In the genomic region with DNA sequence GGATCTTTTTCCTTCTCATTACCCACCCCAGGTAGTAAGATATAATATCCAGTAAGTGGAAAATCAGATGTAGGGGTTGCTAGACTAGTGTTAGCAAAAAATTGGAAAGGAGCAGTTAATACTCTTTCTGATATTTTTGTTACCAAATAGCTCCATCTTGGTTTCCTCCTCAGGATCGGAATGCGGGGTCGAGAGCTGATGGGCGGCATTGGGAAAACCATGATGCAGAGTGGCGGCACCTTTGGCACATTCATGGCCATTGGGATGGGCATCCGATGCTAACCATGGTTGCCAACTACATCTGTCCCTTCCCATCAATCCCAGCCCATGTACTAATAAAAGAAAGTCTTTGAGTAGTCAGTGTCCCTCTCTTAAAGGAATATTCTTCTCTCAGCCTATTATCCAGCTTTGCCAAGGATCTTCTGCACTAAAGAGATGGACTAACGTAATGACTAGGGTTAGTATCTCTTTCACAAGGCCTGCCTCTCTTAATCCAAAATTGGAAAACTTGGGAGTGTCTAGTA, we compare ENCODE assay signal across 9 cellular contexts. TPM values are rescaled to one million over a fixed set of nuclear protein-coding genes. Genes with fewer than 3 reads are reported as not detected.
DNase-seq lines count a peak whose midpoint lies in the region; ATAC-seq, FAIRE-seq and TF ChIP-seq lines count a peak whose summit lies in the region.
"Had no signal": no experiment of that assay in that cellular context is flagged by ENCODE, and none has a peak within 500 bp of the region (broad histone marks: within the 10 kb centered on the region; RNA-seq: fewer than 3 reads in every experiment).

No MANE protein-coding gene starts in this region.

- in situ Hi-C loops in HepG2 (cut with HindIII; ENCODE audit: extremely low pct_ligation_motif_present, low pct_unique_long_range_greater_than_20kb), result no loop called here

- 97% methylated on average over 7 of the region's 7 CpGs for whole genome bisulfite sequencing in HepG2 (ENCODE audit: low lambda C conversion rate)
- 86% methylated on average over 7 of the region's 7 CpGs for WGBS in right lobe of liver (ENCODE audit: insufficient coverage, low coverage, low lambda C conversion rate, missing lambda C conversion rate)
- 96% methylated on average over 7 of the region's 7 CpGs for WGBS in hepatocyte (ENCODE audit: low lambda C conversion rate, missing lambda C conversion rate)

- BruUV-seq in HepG2 (replicated peaks; lab: Mats Ljungman, UMichigan), result no TSS peak

- CTCF ChIA-PET in HepG2 (lab: Yijun Ruan, JAX; ENCODE audit: low intra/inter-chr PET ratio, low total read pairs), result no interaction called here
- CTCF ChIA-PET in activated CD8-positive, alpha-beta T cell treated with anti-CD3 and anti-CD28 coated beads for 36 hours (lab: Charles Lee), result interaction anchor here (0.7 to 1.6 kb wide), 4 partner anchors 20 to 253 kb away, joined by 3 to 7 read pairs (median 4); partner anchors contain the start of gene SCAND1

- peaks cover 33% of the 10 kb centered on the region for H3K4me1 Mint-ChIP-seq in activated CD8-positive, alpha-beta T cell treated with anti-CD3 and anti-CD28 coated beads for 36 hours (ENCODE audit: low read depth)

- H3K9ac ChIP-seq in HepG2 (ENCODE audit: insufficient read depth, low read depth, low read length), result peak overlapping the region; percentile 97; the same call in 1 of the 2 replicates

- TF ChIP-seq RAD21 in HepG2 (CRISPR knock-in tag; IDR thresholded peaks at IDR 0.05), result 0 out of 2 replicates have a peak, but pooled peaks have one; percentile 32

- H3K4me1 ChIP-seq in HepG2 (ENCODE audit: insufficient read depth, low read length) (peaks cover 36% of the 10 kb centered on the region), right lobe of liver (peaks cover 0 to 13% (median 1%) of the 10 kb centered on the region in 4 donors), hepatocyte (ENCODE audit: insufficient read depth) (peaks cover 16% of the 10 kb centered on the region)

- peak overlapping the region; percentile 1 for H3K27ac ChIP-seq in HepG2 (ENCODE audit: extremely low read length, insufficient read depth, low read length)
- no peak overlapping the region for H3K27ac ChIP-seq in right lobe of liver
- peak overlapping the region; percentile 97 for H3K27ac ChIP-seq in hepatocyte

- TF ChIP-seq EP300 in HepG2 (IDR thresholded peaks at IDR 0.05; ENCODE audit: low read depth in 2 of 2, low read length in 2 of 2) (no peak), HepG2 (CRISPR knock-in tag; IDR thresholded peaks at IDR 0.05; ENCODE audit: borderline replicate concordance) (peak; percentile 18; the same call in 1 of the 2 replicates)

- DNase-seq in HepG2 (ENCODE audit: low spot score) (no peak), right lobe of liver (no peak), hepatocyte (ENCODE audit: low spot score) (no peak), ureter (ENCODE audit: low spot score) (peak; percentile 37), amygdala (lab: John Stamatoyannopoulos, UW) (no peak)
- no peak for DNase-seq in activated CD8-positive, alpha-beta T cell treated with anti-CD3 and anti-CD28 coated beads for 36 hours
- DNase-seq: GF-D8 had no signal

- peaks cover 38% of the 10 kb centered on the region for H3K79me2 ChIP-seq in HepG2 (ENCODE audit: insufficient read depth, low read length)
- H3K79me2 ChIP-seq in hepatocyte, result peaks cover 56% of the 10 kb centered on the region

- H3K9me3 Mint-ChIP-seq in activated CD8-positive, alpha-beta T cell treated with anti-CD3 and anti-CD28 coated beads for 36 hours, result no peaks in the 10 kb centered on the region

- ATAC-seq in HepG2 (no peak), right lobe of liver (no peak), GM21528 (IDR thresholded peaks at IDR 0.05; ENCODE audit: low FRiP score, unreplicated experiment) (no peak), HG03280 (IDR thresholded peaks at IDR 0.05; ENCODE audit: unreplicated experiment) (no peak)
- no peak for ATAC-seq in activated CD8-positive, alpha-beta T cell treated with anti-CD3 and anti-CD28 coated beads for 36 hours

- peak overlapping the region; percentile 82 for H3K4me2 ChIP-seq in HepG2 (ENCODE audit: low read depth, low read length)
- peak overlapping the region; percentile 86 for H3K4me2 ChIP-seq in hepatocyte

- peak overlapping the region; percentile 83 for H3K4me3 Mint-ChIP-seq in activated CD8-positive, alpha-beta T cell treated with anti-CD3 and anti-CD28 coated beads for 36 hours

- H2AFZ ChIP-seq in HepG2 (ENCODE audit: low read length), result no peak overlapping the region
- no peak overlapping the region for H2AFZ ChIP-seq in hepatocyte

- H3K9me3 ChIP-seq in HepG2 (ENCODE audit: low read length) (no peaks in the 10 kb centered on the region), right lobe of liver (no peaks in the 10 kb centered on the region), hepatocyte (ENCODE audit: low read depth) (no peaks in the 10 kb centered on the region)

- H3K36me3 ChIP-seq in HepG2 (replicated peaks in 1 of 2; ENCODE audit: control insufficient read depth in 1 of 2, insufficient read depth in 2 of 2, low read length in 2 of 2), result peaks cover 13 to 42% of the 10 kb centered on the region in 2 experiments
- peaks cover 17 to 48% (median 29%) of the 10 kb centered on the region in 4 donors for H3K36me3 ChIP-seq in right lobe of liver
- H3K36me3 ChIP-seq in hepatocyte (replicated peaks; ENCODE audit: insufficient read depth, low read depth), result peaks cover 3% of the 10 kb centered on the region

- POLR2A ChIA-PET in HepG2 (lab: Yijun Ruan, JAX), result interaction anchor here (0.5 to 23.6 kb wide), 10 partner anchors 12 to 246 kb away, joined by 3 to 319 read pairs (median 9); partner anchors contain the start of genes CEP250, CPNE1, RBM12 and RBM39
- POLR2A ChIA-PET in activated CD8-positive, alpha-beta T cell treated with anti-CD3 and anti-CD28 coated beads for 36 hours (lab: Charles Lee), result interaction anchor here (0.6 to 35.7 kb wide), 8 partner anchors 21 to 246 kb away, joined by 3 to 1214 read pairs (median 4); partner anchors contain the start of genes CPNE1, PHF20, RBM12 and RBM39

- intact Hi-C loops in HepG2 (cut with micrococcal nuclease; ENCODE audit: unreplicated experiment) (no loop called here), right lobe of liver (cut with DNase I) (loop anchor here in 1 of 2 donors (10.0 kb wide), 1 partner anchor 184 kb away; no protein-coding TSS in a partner anchor)
- intact Hi-C loops in activated CD8-positive, alpha-beta T cell treated with anti-CD3 and anti-CD28 coated beads for 36 hours (cut with micrococcal nuclease), result no loop called here

- no peak for TF ChIP-seq CTCF in HepG2 (CRISPR knock-in tag; IDR thresholded peaks at IDR 0.05)
- no peak for TF ChIP-seq CTCF in right lobe of liver (IDR thresholded peaks at IDR 0.05)
- no peak for TF ChIP-seq CTCF in activated CD8-positive, alpha-beta T cell treated with anti-CD3 and anti-CD28 coated beads for 36 hours (IDR thresholded peaks at IDR 0.05)
- TF ChIP-seq CTCF in hepatocyte (IDR thresholded peaks at IDR 0.05; ENCODE audit: poor library complexity), result no peak

- H3K27me3 ChIP-seq in HepG2 (ENCODE audit: control insufficient read depth in 1 of 2, insufficient read depth in 2 of 2, low read length in 2 of 2), result no peaks in the 10 kb centered on the region; a peak in 1 of 5 replicates
- H3K27me3 ChIP-seq in right lobe of liver, result no peaks in the 10 kb centered on the region
- H3K27me3 ChIP-seq in hepatocyte, result no peaks in the 10 kb centered on the region

- H3K27ac Mint-ChIP-seq in activated CD8-positive, alpha-beta T cell treated with anti-CD3 and anti-CD28 coated beads for 36 hours, result peak overlapping the region; percentile 97

- TF ChIP-seq POLR2A in HepG2 (IDR thresholded peaks at IDR 0.05; ENCODE audit: insufficient read depth in 1 of 2, low read depth in 2 of 2, low read length in 2 of 2) (peak in 1 of 2 experiments; percentile 48; a peak in 1 of 4 replicates), right lobe of liver (IDR thresholded peaks at IDR 0.05) (no peak)

- no peaks in the 10 kb centered on the region for H3K27me3 Mint-ChIP-seq in activated CD8-positive, alpha-beta T cell treated with anti-CD3 and anti-CD28 coated beads for 36 hours

- no peak for FAIRE-seq in HepG2 (lab: Jason Lieb, UNC)

- peaks cover 63% of the 10 kb centered on the region for H3K36me3 Mint-ChIP-seq in activated CD8-positive, alpha-beta T cell treated with anti-CD3 and anti-CD28 coated beads for 36 hours (ENCODE audit: low read depth)

- peaks cover 35% of the 10 kb centered on the region for H4K20me1 ChIP-seq in HepG2 (ENCODE audit: insufficient read depth, low read length)
- peaks cover 35% of the 10 kb centered on the region for H4K20me1 ChIP-seq in hepatocyte (ENCODE audit: insufficient read depth, poor library complexity, severe bottlenecking)

- H3K9me2 ChIP-seq in hepatocyte (replicated peaks; ENCODE audit: insufficient read depth), result no peaks in the 10 kb centered on the region

- peak overlapping the region in 2 of 3 experiments; percentile 90 to 98; a peak in 3 of 6 replicates for H3K4me3 ChIP-seq in HepG2 (replicated peaks in 1 of 3; ENCODE audit: insufficient read depth in 1 of 3, low read depth in 2 of 3, low read length in 3 of 3)
- H3K4me3 ChIP-seq in right lobe of liver, result no peak overlapping the region
- peak overlapping the region; percentile 77 for H3K4me3 ChIP-seq in hepatocyte

RNA-seq across cellular contexts. Expression of gene ROMO1, which starts 1.5 kb away (rescaled TPM):
- total RNA-seq in HepG2 (2016; rRNA removed; fragmentation: Illumina TruSeq; extraction: Trizol) (636 and 726 TPM in 2 replicates), right lobe of liver (100 to 1,000 TPM in 2 of 6 experiments, 10 to 100 TPM in 4; 70.4 to 209 (median 84.8) TPM), hepatocyte (285 and 383 TPM in 2 replicates), ureter (97.1 TPM)
- total RNA-seq in HepG2 (2016; cell fraction: cytosol; rRNA removed; fragmentation: Illumina TruSeq; extraction: Trizol; ENCODE audit: low read depth), result 328 and 530 TPM in 2 replicates
- 687 and 846 TPM in 2 replicates for total RNA-seq in HepG2 (2016; cell fraction: insoluble cytoplasmic fraction; rRNA removed; fragmentation: Illumina TruSeq; extraction: Trizol)
- total RNA-seq in HepG2 (2016; cell fraction: membrane; rRNA removed; fragmentation: Illumina TruSeq; extraction: Trizol), result 460 and 632 TPM in 2 replicates
- 223 and 226 TPM in 2 replicates for total RNA-seq in HepG2 (2016; cell fraction: nucleus; rRNA removed; fragmentation: Illumina TruSeq; extraction: Trizol)
- polyA plus RNA-seq in HepG2 (2011; rRNA removed) (688 and 755 TPM in 2 replicates), hepatocyte (629 and 634 TPM in 2 replicates)
- polyA plus RNA-seq in HepG2 (2011; cell fraction: cytosol; rRNA removed), result 1,254 and 1,646 TPM in 2 replicates
- 503 and 546 TPM in 2 replicates for polyA plus RNA-seq in HepG2 (2011; cell fraction: nucleus; rRNA removed)
- polyA plus RNA-seq in HepG2 (2012), result 282 and 451 TPM in 2 replicates
- 292 and 453 TPM in 2 replicates for polyA plus RNA-seq in HepG2 (2016; cell fraction: cytosol; fragmentation: Illumina TruSeq; extraction: Trizol; ENCODE audit: low read depth)
- 479 and 541 TPM in 2 replicates for polyA plus RNA-seq in HepG2 (2016; cell fraction: insoluble cytoplasmic fraction; fragmentation: Illumina TruSeq; extraction: Trizol; ENCODE audit: low read depth)
- 317 and 387 TPM in 2 replicates for polyA plus RNA-seq in HepG2 (2016; cell fraction: membrane; fragmentation: Illumina TruSeq; extraction: Trizol; ENCODE audit: low read depth)
- polyA plus RNA-seq in HepG2 (2016; cell fraction: nucleus; fragmentation: Illumina TruSeq; extraction: Trizol; ENCODE audit: insufficient read depth, low read depth), result 282 and 344 TPM in 2 replicates
- 60.0 and 169 TPM in 2 replicates for polyA minus RNA-seq in HepG2 (2011; rRNA and poly(A)+ RNA removed; ENCODE audit: low replicate concordance)
- polyA minus RNA-seq in HepG2 (2011; cell fraction: cytosol; rRNA and poly(A)+ RNA removed), result 79.8 and 108 TPM in 2 replicates
- 30.8 and 37.7 TPM in 2 replicates for polyA minus RNA-seq in HepG2 (2011; cell fraction: nucleus; rRNA and poly(A)+ RNA removed)
- total RNA-seq in activated CD8-positive, alpha-beta T cell treated with anti-CD3 and anti-CD28 coated beads for 36 hours, result 100 to 1,000 TPM; 146 to 148 TPM

RNA-seq across cellular contexts. Expression of gene NFS1, which starts 1.5 kb away (rescaled TPM):
- 88.1 and 94.4 TPM in 2 replicates for total RNA-seq in HepG2 (2016; rRNA removed; fragmentation: Illumina TruSeq; extraction: Trizol)
- total RNA-seq in HepG2 (2016; cell fraction: cytosol; rRNA removed; fragmentation: Illumina TruSeq; extraction: Trizol; ENCODE audit: low read depth), result 7.6 and 8.7 TPM in 2 replicates
- 82.1 and 92.4 TPM in 2 replicates for total RNA-seq in HepG2 (2016; cell fraction: insoluble cytoplasmic fraction; rRNA removed; fragmentation: Illumina TruSeq; extraction: Trizol)
- total RNA-seq in HepG2 (2016; cell fraction: membrane; rRNA removed; fragmentation: Illumina TruSeq; extraction: Trizol), result 25.4 and 28.4 TPM in 2 replicates
- total RNA-seq in HepG2 (2016; cell fraction: nucleus; rRNA removed; fragmentation: Illumina TruSeq; extraction: Trizol), result 45.9 and 47.9 TPM in 2 replicates
- polyA plus RNA-seq in HepG2 (2011; rRNA removed), result 61.8 and 65.9 TPM in 2 replicates
- 56.2 and 69.5 TPM in 2 replicates for polyA plus RNA-seq in HepG2 (2011; cell fraction: cytosol; rRNA removed)
- 70.7 and 72.8 TPM in 2 replicates for polyA plus RNA-seq in HepG2 (2011; cell fraction: nucleus; rRNA removed)
- 36.7 and 39.1 TPM in 2 replicates for polyA plus RNA-seq in HepG2 (2012)
- polyA plus RNA-seq in HepG2 (2016; cell fraction: cytosol; fragmentation: Illumina TruSeq; extraction: Trizol; ENCODE audit: low read depth), result 6.5 and 6.6 TPM in 2 replicates
- polyA plus RNA-seq in HepG2 (2016; cell fraction: insoluble cytoplasmic fraction; fragmentation: Illumina TruSeq; extraction: Trizol; ENCODE audit: low read depth), result 86.7 and 90.3 TPM in 2 replicates
- polyA plus RNA-seq in HepG2 (2016; cell fraction: membrane; fragmentation: Illumina TruSeq; extraction: Trizol; ENCODE audit: low read depth), result 16.6 and 16.9 TPM in 2 replicates
- polyA plus RNA-seq in HepG2 (2016; cell fraction: nucleus; fragmentation: Illumina TruSeq; extraction: Trizol; ENCODE audit: insufficient read depth, low read depth), result 69.1 and 70.6 TPM in 2 replicates
- 67.9 and 114 TPM in 2 replicates for polyA minus RNA-seq in HepG2 (2011; rRNA and poly(A)+ RNA removed; ENCODE audit: low replicate concordance)
- polyA minus RNA-seq in HepG2 (2011; cell fraction: cytosol; rRNA and poly(A)+ RNA removed), result 23.0 and 27.1 TPM in 2 replicates
- 20.9 and 23.7 TPM in 2 replicates for polyA minus RNA-seq in HepG2 (2011; cell fraction: nucleus; rRNA and poly(A)+ RNA removed)
- total RNA-seq in right lobe of liver, result 10 to 100 TPM; 30.9 to 63.7 (median 44.3) TPM
- total RNA-seq in activated CD8-positive, alpha-beta T cell treated with anti-CD3 and anti-CD28 coated beads for 36 hours, result 10 to 100 TPM; 39.7 to 40.8 TPM
- total RNA-seq in hepatocyte, result 48.5 and 49.0 TPM in 2 replicates
- polyA plus RNA-seq in hepatocyte, result 30.2 and 38.1 TPM in 2 replicates
- 40.0 TPM for total RNA-seq in ureter

RNA-seq across cellular contexts. Expression of gene CPNE1, which starts 36.0 kb away (rescaled TPM):
- total RNA-seq in HepG2 (2016; rRNA removed; fragmentation: Illumina TruSeq; extraction: Trizol) (431 and 439 TPM in 2 replicates), right lobe of liver (10 to 100 TPM; 35.5 to 72.0 (median 53.3) TPM), hepatocyte (66.9 and 68.9 TPM in 2 replicates), ureter (200 TPM)
- 101 and 106 TPM in 2 replicates for total RNA-seq in HepG2 (2016; cell fraction: cytosol; rRNA removed; fragmentation: Illumina TruSeq; extraction: Trizol; ENCODE audit: low read depth)
- total RNA-seq in HepG2 (2016; cell fraction: insoluble cytoplasmic fraction; rRNA removed; fragmentation: Illumina TruSeq; extraction: Trizol), result 375 and 428 TPM in 2 replicates
- 226 and 229 TPM in 2 replicates for total RNA-seq in HepG2 (2016; cell fraction: membrane; rRNA removed; fragmentation: Illumina TruSeq; extraction: Trizol)
- total RNA-seq in HepG2 (2016; cell fraction: nucleus; rRNA removed; fragmentation: Illumina TruSeq; extraction: Trizol), result 227 and 285 TPM in 2 replicates
- polyA plus RNA-seq in HepG2 (2011; rRNA removed) (369 and 408 TPM in 2 replicates), hepatocyte (91.1 and 93.4 TPM in 2 replicates)
- polyA plus RNA-seq in HepG2 (2011; cell fraction: cytosol; rRNA removed), result 458 and 619 TPM in 2 replicates
- polyA plus RNA-seq in HepG2 (2011; cell fraction: nucleus; rRNA removed), result 810 and 933 TPM in 2 replicates
- polyA plus RNA-seq in HepG2 (2012), result 457 and 478 TPM in 2 replicates
- polyA plus RNA-seq in HepG2 (2016; cell fraction: cytosol; fragmentation: Illumina TruSeq; extraction: Trizol; ENCODE audit: low read depth), result 121 and 137 TPM in 2 replicates
- 374 and 508 TPM in 2 replicates for polyA plus RNA-seq in HepG2 (2016; cell fraction: insoluble cytoplasmic fraction; fragmentation: Illumina TruSeq; extraction: Trizol; ENCODE audit: low read depth)
- 213 and 247 TPM in 2 replicates for polyA plus RNA-seq in HepG2 (2016; cell fraction: membrane; fragmentation: Illumina TruSeq; extraction: Trizol; ENCODE audit: low read depth)
- polyA plus RNA-seq in HepG2 (2016; cell fraction: nucleus; fragmentation: Illumina TruSeq; extraction: Trizol; ENCODE audit: insufficient read depth, low read depth), result 541 and 549 TPM in 2 replicates
- 283 and 707 TPM in 2 replicates for polyA minus RNA-seq in HepG2 (2011; rRNA and poly(A)+ RNA removed; ENCODE audit: low replicate concordance)
- 243 and 283 TPM in 2 replicates for polyA minus RNA-seq in HepG2 (2011; cell fraction: cytosol; rRNA and poly(A)+ RNA removed)
- polyA minus RNA-seq in HepG2 (2011; cell fraction: nucleus; rRNA and poly(A)+ RNA removed), result 258 and 260 TPM in 2 replicates
- total RNA-seq in activated CD8-positive, alpha-beta T cell treated with anti-CD3 and anti-CD28 coated beads for 36 hours, result 100 to 1,000 TPM; 308 to 324 TPM

RNA-seq across cellular contexts. Expression of gene RBM12, which starts 36.0 kb away (rescaled TPM):
- 104 and 111 TPM in 2 replicates for total RNA-seq in HepG2 (2016; rRNA removed; fragmentation: Illumina TruSeq; extraction: Trizol)
- 14.8 and 16.3 TPM in 2 replicates for total RNA-seq in HepG2 (2016; cell fraction: cytosol; rRNA removed; fragmentation: Illumina TruSeq; extraction: Trizol; ENCODE audit: low read depth)
- total RNA-seq in HepG2 (2016; cell fraction: insoluble cytoplasmic fraction; rRNA removed; fragmentation: Illumina TruSeq; extraction: Trizol), result 99.0 and 104 TPM in 2 replicates
- total RNA-seq in HepG2 (2016; cell fraction: membrane; rRNA removed; fragmentation: Illumina TruSeq; extraction: Trizol), result 35.0 and 42.5 TPM in 2 replicates
- 73.6 and 78.3 TPM in 2 replicates for total RNA-seq in HepG2 (2016; cell fraction: nucleus; rRNA removed; fragmentation: Illumina TruSeq; extraction: Trizol)
- polyA plus RNA-seq in HepG2 (2011; rRNA removed), result 84.9 and 97.9 TPM in 2 replicates
- polyA plus RNA-seq in HepG2 (2011; cell fraction: cytosol; rRNA removed), result 68.6 and 77.9 TPM in 2 replicates
- 101 and 129 TPM in 2 replicates for polyA plus RNA-seq in HepG2 (2011; cell fraction: nucleus; rRNA removed)
- polyA plus RNA-seq in HepG2 (2012), result 41.4 and 42.7 TPM in 2 replicates
- 1.7 and 2.2 TPM in 2 replicates for polyA plus RNA-seq in HepG2 (2016; cell fraction: cytosol; fragmentation: Illumina TruSeq; extraction: Trizol; ENCODE audit: low read depth)
- polyA plus RNA-seq in HepG2 (2016; cell fraction: insoluble cytoplasmic fraction; fragmentation: Illumina TruSeq; extraction: Trizol; ENCODE audit: low read depth), result 58.1 and 68.5 TPM in 2 replicates
- 8.8 and 10.1 TPM in 2 replicates for polyA plus RNA-seq in HepG2 (2016; cell fraction: membrane; fragmentation: Illumina TruSeq; extraction: Trizol; ENCODE audit: low read depth)
- polyA plus RNA-seq in HepG2 (2016; cell fraction: nucleus; fragmentation: Illumina TruSeq; extraction: Trizol; ENCODE audit: insufficient read depth, low read depth), result 74.6 and 75.6 TPM in 2 replicates
- 373 and 464 TPM in 2 replicates for polyA minus RNA-seq in HepG2 (2011; rRNA and poly(A)+ RNA removed; ENCODE audit: low replicate concordance)
- 67.4 and 80.5 TPM in 2 replicates for polyA minus RNA-seq in HepG2 (2011; cell fraction: cytosol; rRNA and poly(A)+ RNA removed)
- polyA minus RNA-seq in HepG2 (2011; cell fraction: nucleus; rRNA and poly(A)+ RNA removed), result 128 and 140 TPM in 2 replicates
- total RNA-seq in right lobe of liver, result 10 to 100 TPM; 13.3 to 32.8 (median 21.0) TPM
- total RNA-seq in activated CD8-positive, alpha-beta T cell treated with anti-CD3 and anti-CD28 coated beads for 36 hours, result 100 to 1,000 TPM; 111 to 114 TPM
- 53.7 and 57.3 TPM in 2 replicates for total RNA-seq in hepatocyte
- polyA plus RNA-seq in hepatocyte, result 20.6 and 22.5 TPM in 2 replicates
- total RNA-seq in ureter, result 133 TPM

RNA-seq across cellular contexts. Expression of gene RBM39, which starts 41.4 kb away (rescaled TPM):
- 431 and 788 TPM in 2 replicates for total RNA-seq in HepG2 (2016; rRNA removed; fragmentation: Illumina TruSeq; extraction: Trizol)
- total RNA-seq in HepG2 (2016; cell fraction: cytosol; rRNA removed; fragmentation: Illumina TruSeq; extraction: Trizol; ENCODE audit: low read depth), result 862 and 1,011 TPM in 2 replicates
- 445 and 791 TPM in 2 replicates for total RNA-seq in HepG2 (2016; cell fraction: insoluble cytoplasmic fraction; rRNA removed; fragmentation: Illumina TruSeq; extraction: Trizol)
- total RNA-seq in HepG2 (2016; cell fraction: membrane; rRNA removed; fragmentation: Illumina TruSeq; extraction: Trizol), result 352 and 417 TPM in 2 replicates
- 1,469 and 1,561 TPM in 2 replicates for total RNA-seq in HepG2 (2016; cell fraction: nucleus; rRNA removed; fragmentation: Illumina TruSeq; extraction: Trizol)
- 859 and 920 TPM in 2 replicates for polyA plus RNA-seq in HepG2 (2011; rRNA removed)
- 89.0 and 133 TPM in 2 replicates for polyA plus RNA-seq in HepG2 (2011; cell fraction: cytosol; rRNA removed)
- polyA plus RNA-seq in HepG2 (2011; cell fraction: nucleus; rRNA removed), result 3,125 and 3,321 TPM in 2 replicates
- 867 and 961 TPM in 2 replicates for polyA plus RNA-seq in HepG2 (2012)
- polyA plus RNA-seq in HepG2 (2016; cell fraction: cytosol; fragmentation: Illumina TruSeq; extraction: Trizol; ENCODE audit: low read depth), result 47.3 and 51.7 TPM in 2 replicates
- 339 and 360 TPM in 2 replicates for polyA plus RNA-seq in HepG2 (2016; cell fraction: insoluble cytoplasmic fraction; fragmentation: Illumina TruSeq; extraction: Trizol; ENCODE audit: low read depth)
- polyA plus RNA-seq in HepG2 (2016; cell fraction: membrane; fragmentation: Illumina TruSeq; extraction: Trizol; ENCODE audit: low read depth), result 79.3 and 86.7 TPM in 2 replicates
- polyA plus RNA-seq in HepG2 (2016; cell fraction: nucleus; fragmentation: Illumina TruSeq; extraction: Trizol; ENCODE audit: insufficient read depth, low read depth), result 2,644 and 2,668 TPM in 2 replicates
- polyA minus RNA-seq in HepG2 (2011; rRNA and poly(A)+ RNA removed; ENCODE audit: low replicate concordance), result 166 and 263 TPM in 2 replicates
- polyA minus RNA-seq in HepG2 (2011; cell fraction: cytosol; rRNA and poly(A)+ RNA removed), result 91.3 and 98.3 TPM in 2 replicates
- polyA minus RNA-seq in HepG2 (2011; cell fraction: nucleus; rRNA and poly(A)+ RNA removed), result 2,261 and 2,868 TPM in 2 replicates
- total RNA-seq in right lobe of liver, result 100 to 1,000 TPM in 5 of 6 experiments, 10 to 100 TPM in 1; 86.4 to 166 (median 120) TPM
- total RNA-seq in activated CD8-positive, alpha-beta T cell treated with anti-CD3 and anti-CD28 coated beads for 36 hours, result 100 to 1,000 TPM; 317 to 321 TPM
- 334 and 423 TPM in 2 replicates for total RNA-seq in hepatocyte
- 200 and 260 TPM in 2 replicates for polyA plus RNA-seq in hepatocyte
- total RNA-seq in ureter, result 405 TPM

Comparison
In these comparisons a context has a peak if more than half of its experiments do, and no peak if none do; other contexts are left out.
1. H3K27ac ChIP-seq: peak in HepG2 (single experiment) and hepatocyte (single experiment); none in right lobe of liver (0 of 3).
2. H3K4me3 ChIP-seq: peak in HepG2 (2 of 3) and hepatocyte (single experiment); none in right lobe of liver (0 of 3).